8 cellular contexts compared by ENCODE assay signal in the genomic region with DNA sequence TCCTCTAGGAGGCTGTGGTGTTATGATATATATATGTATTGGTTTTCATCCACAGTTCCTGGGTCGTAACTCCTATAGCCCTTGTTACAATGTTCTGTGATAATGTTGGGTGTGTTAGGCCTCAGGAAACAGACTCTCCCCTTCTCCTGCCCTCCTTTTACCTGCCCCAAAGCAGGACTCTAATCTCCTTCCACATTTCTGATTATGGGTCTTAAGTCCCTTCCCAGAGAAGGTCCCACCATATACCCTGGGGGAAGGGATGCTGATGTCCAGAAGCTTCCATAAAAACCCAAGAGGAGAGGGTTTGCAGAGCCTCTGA. TPM values are rescaled to one million over a fixed set of nuclear protein-coding genes. Genes with fewer than 3 reads are reported as not detected.
DNase-seq lines count a peak whose midpoint lies in the region; ATAC-seq and TF ChIP-seq lines count a peak whose summit lies in the region.

No MANE protein-coding gene starts in this region.

- peak overlapping the region; percentile 88 to 97 (median 91) for H3K4me3 Mint-ChIP-seq in CD4-positive, CD25-positive, alpha-beta regulatory T cell

- peaks cover 26% of the 10 kb centered on the region for H3K4me1 ChIP-seq in CD4-positive, CD25-positive, alpha-beta regulatory T cell (ENCODE audit: control insufficient read depth, insufficient read depth, low read length, poor library complexity, severe bottlenecking)
- H3K4me1 ChIP-seq in neuron (ENCODE audit: insufficient read depth, low read length): peaks cover 15% of the 10 kb centered on the region

- no peaks in the 10 kb centered on the region for H3K27me3 Mint-ChIP-seq in CD4-positive, CD25-positive, alpha-beta regulatory T cell

- TF ChIP-seq CTCF in coronary artery (IDR thresholded peaks at IDR 0.05) (no peak), omental fat pad (IDR thresholded peaks at IDR 0.05) (no peak)

- no peaks in the 10 kb centered on the region for H3K9me3 ChIP-seq in CD4-positive, CD25-positive, alpha-beta regulatory T cell (ENCODE audit: control insufficient read depth in 2 of 2, low read length in 2 of 2)
- H3K9me3 ChIP-seq in KOPT-K1 (ENCODE audit: insufficient read depth, low read length, poor library complexity, severe bottlenecking) (no peaks in the 10 kb centered on the region), neuron (ENCODE audit: low read length) (no peaks in the 10 kb centered on the region)

- no peaks in the 10 kb centered on the region for H3K27me3 ChIP-seq in CD4-positive, CD25-positive, alpha-beta regulatory T cell (ENCODE audit: control insufficient read depth, insufficient read depth, low read length)
- no peaks in the 10 kb centered on the region for H3K27me3 ChIP-seq in neuron (ENCODE audit: insufficient read depth, low read length)

- peak overlapping the region; percentile 75 for H3K4me3 ChIP-seq in CD4-positive, CD25-positive, alpha-beta regulatory T cell (ENCODE audit: low read depth, low read length)
- H3K4me3 ChIP-seq in coronary artery: peak overlapping the region; percentile 85
- peak overlapping the region; percentile 19 for H3K4me3 ChIP-seq in neuron (ENCODE audit: low read length)

- no peak for ATAC-seq in CD4-positive, CD25-positive, alpha-beta regulatory T cell (ENCODE audit: low read depth in 2 of 2)
- no peak for ATAC-seq in omental fat pad (ENCODE audit: low FRiP score)
- ATAC-seq in HG03460 (IDR thresholded peaks at IDR 0.05; ENCODE audit: unreplicated experiment): no peak
- ATAC-seq in GM21786 (IDR thresholded peaks at IDR 0.05; ENCODE audit: unreplicated experiment): no peak

- H3K36me3 ChIP-seq in CD4-positive, CD25-positive, alpha-beta regulatory T cell (ENCODE audit: control insufficient read depth, insufficient read depth, low read length): peaks cover 36% of the 10 kb centered on the region
- peaks cover 80% of the 10 kb centered on the region for H3K36me3 ChIP-seq in KOPT-K1 (ENCODE audit: insufficient read depth, low read length)
- H3K36me3 ChIP-seq in neuron (ENCODE audit: insufficient read depth, low read length): peaks cover 50% of the 10 kb centered on the region

- no peaks in the 10 kb centered on the region for H3K9me3 Mint-ChIP-seq in CD4-positive, CD25-positive, alpha-beta regulatory T cell

- peaks cover 14 to 45% (median 30%) of the 10 kb centered on the region in 4 donors for H3K4me1 Mint-ChIP-seq in CD4-positive, CD25-positive, alpha-beta regulatory T cell

- H2AFZ ChIP-seq in neuron (ENCODE audit: low read depth, low read length): peak overlapping the region; percentile 40

- no peak for DNase-seq in CD4-positive, CD25-positive, alpha-beta regulatory T cell
- DNase-seq in coronary artery (ENCODE audit: low spot score) (no peak), omental fat pad (ENCODE audit: low spot score) (no peak), DMS53 treated with DMSO at 0.1 percent for 48 hours (lab: John Stamatoyannopoulos, UW; ENCODE audit: unreplicated experiment) (no peak)

- H3K27ac ChIP-seq in CD4-positive, CD25-positive, alpha-beta regulatory T cell (ENCODE audit: insufficient read depth, low read length, poor library complexity, severe bottlenecking): peak overlapping the region; percentile 75
- peak overlapping the region; percentile 84 for H3K27ac ChIP-seq in KOPT-K1 (ENCODE audit: low read depth, low read length, poor library complexity, severe bottlenecking)
- peak overlapping the region; percentile 62 to 75 for H3K27ac ChIP-seq in coronary artery

- H3K27ac Mint-ChIP-seq in CD4-positive, CD25-positive, alpha-beta regulatory T cell: peak overlapping the region; percentile 90 to 92 (median 92)

- H3K36me3 Mint-ChIP-seq in CD4-positive, CD25-positive, alpha-beta regulatory T cell: peaks cover 13% of the 10 kb centered on the region

RNA-seq across cellular contexts. Expression of gene C1QBP, which starts 0.5 kb away (rescaled TPM):
- 58.4 TPM for total RNA-seq in CD4-positive, CD25-positive, alpha-beta regulatory T cell
- polyA plus RNA-seq in CD4-positive, CD25-positive, alpha-beta regulatory T cell: 100 to 1,000 TPM; 226 to 285 (median 258) TPM
- 100 to 1,000 TPM in 2 of 4 donors, 10 to 100 TPM in 2; 89.8 to 149 (median 102) TPM for total RNA-seq in omental fat pad

RNA-seq across cellular contexts. Expression of gene RPAIN, which starts 19.4 kb away (rescaled TPM):
- total RNA-seq in CD4-positive, CD25-positive, alpha-beta regulatory T cell: 79.3 TPM
- polyA plus RNA-seq in CD4-positive, CD25-positive, alpha-beta regulatory T cell: 10 to 100 TPM; 32.3 to 39.1 (median 35.2) TPM
- total RNA-seq in omental fat pad: 10 to 100 TPM; 27.9 to 44.8 (median 30.7) TPM

RNA-seq across cellular contexts. Expression of gene NUP88, which starts 19.9 kb away (rescaled TPM):
- total RNA-seq in CD4-positive, CD25-positive, alpha-beta regulatory T cell: 128 TPM
- polyA plus RNA-seq in CD4-positive, CD25-positive, alpha-beta regulatory T cell: 100 to 1,000 TPM in 2 of 4 donors, 10 to 100 TPM in 2; 86.5 to 130 (median 101) TPM
- 10 to 100 TPM; 61.6 to 92.3 (median 70.6) TPM for total RNA-seq in omental fat pad

RNA-seq across cellular contexts. Expression of gene DHX33, which starts 29.4 kb away (rescaled TPM):
- 8.7 TPM for total RNA-seq in CD4-positive, CD25-positive, alpha-beta regulatory T cell
- polyA plus RNA-seq in CD4-positive, CD25-positive, alpha-beta regulatory T cell: 1 to 10 TPM in 1 of 4 donors, under 1 TPM in 3; 0.60 to 1.1 (median 0.76) TPM
- 10 to 100 TPM; 10.2 to 34.1 (median 10.7) TPM for total RNA-seq in omental fat pad

RNA-seq across cellular contexts. Expression of gene DERL2, which starts 46.6 kb away (rescaled TPM):
- total RNA-seq in CD4-positive, CD25-positive, alpha-beta regulatory T cell: 70.0 TPM
- 10 to 100 TPM; 73.2 to 95.0 (median 78.7) TPM for polyA plus RNA-seq in CD4-positive, CD25-positive, alpha-beta regulatory T cell
- 10 to 100 TPM; 31.4 to 47.3 (median 42.2) TPM for total RNA-seq in omental fat pad

Comparison
In these comparisons a context has a peak if more than half of its experiments do, and no peak if none do; other contexts are left out.
1. H3K4me3 ChIP-seq: peak in every context shown above with its lines; median percentile 85 in coronary artery; 75 in CD4-positive, CD25-positive, alpha-beta regulatory T cell; 19 in neuron.